ENCODE assay signal across 11 cellular contexts in the genomic region with DNA sequence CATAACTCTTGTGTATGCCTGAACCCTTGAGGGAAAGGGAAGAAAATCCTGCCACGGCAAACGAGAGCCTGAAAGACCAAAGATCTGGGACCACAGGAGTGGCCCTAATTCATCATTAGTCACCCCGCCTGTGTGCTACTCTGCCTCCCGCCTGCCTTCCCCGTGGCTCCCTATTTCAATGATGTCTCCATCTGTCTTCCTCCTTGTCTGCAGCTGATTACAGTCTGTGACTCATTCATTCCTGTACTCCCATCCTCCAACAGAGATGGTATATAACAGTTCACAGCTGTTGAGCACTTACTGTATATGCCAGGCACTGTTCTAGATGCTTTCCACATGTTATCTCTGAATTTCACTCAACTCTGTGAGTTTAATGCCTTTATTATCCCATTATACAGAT.
DNase-seq lines count a peak whose midpoint lies in the region; ATAC-seq and TF ChIP-seq lines count a peak whose summit lies in the region.
"Had no signal": no experiment of that assay in that cellular context is flagged by ENCODE, and none has a peak within 500 bp of the region (broad histone marks: within the 10 kb centered on the region; RNA-seq: fewer than 3 reads in every experiment).

No MANE protein-coding gene starts in this region.

- no peak for ATAC-seq in GM19328 (IDR thresholded peaks at IDR 0.05; ENCODE audit: unreplicated experiment)
- ATAC-seq in CD4-positive, alpha-beta T cell (ENCODE audit: poor library complexity): no peak

- peak in 2 of 3 experiments; percentile 15 to 64 for DNase-seq in NCI-H1417 (lab: John Stamatoyannopoulos, UW)
- DNase-seq in NCI-H1417 treated with DMSO at 0.1 percent for 48 hours (lab: John Stamatoyannopoulos, UW): no peak
- no peak for DNase-seq in SK-N-MC (ENCODE audit: low read depth, low spot score)
- peak; percentile 12 for DNase-seq in glomerular visceral epithelial cell (ENCODE audit: extremely low spot score)
- DNase-seq in superior temporal gyrus (ENCODE audit: extremely low spot score): peak; percentile 20
- DNase-seq in NOMO-1 treated with DMSO at 0.1 percent for 48 hours (lab: John Stamatoyannopoulos, UW; ENCODE audit: unreplicated experiment): no peak
- no peak for DNase-seq in CD4-positive, alpha-beta T cell
- DNase-seq: activated CD4-positive, alpha-beta T cell treated with anti-CD3 and anti-CD28 coated beads, Interleukin-2, amount 10 ng/mL, durations not matched to agents 24 days and 14 days; AML-193; occipital lobe had no signal

- no peak overlapping the region for H3K9ac ChIP-seq in SK-N-MC (ENCODE audit: insufficient read length)

- no peak overlapping the region for H3K4me3 ChIP-seq in SK-N-MC

- H3K27ac Mint-ChIP-seq in CD4-positive, alpha-beta T cell: no peak overlapping the region
- H3K27ac Mint-ChIP-seq: activated CD4-positive, alpha-beta T cell treated with anti-CD3 and anti-CD28 coated beads, Interleukin-2, amount 10 ng/mL, durations not matched to agents 24 days and 14 days had no signal

- H3K9me3 ChIP-seq in SK-N-MC (ENCODE audit: low read depth, low read length): no peaks in the 10 kb centered on the region
- no peaks in the 10 kb centered on the region for H3K9me3 ChIP-seq in CD4-positive, alpha-beta T cell (ENCODE audit: control insufficient read depth, low read length)

- no peak overlapping the region for H3K4me3 Mint-ChIP-seq in CD4-positive, alpha-beta T cell
- H3K4me3 Mint-ChIP-seq: activated CD4-positive, alpha-beta T cell treated with anti-CD3 and anti-CD28 coated beads, Interleukin-2, amount 10 ng/mL, durations not matched to agents 24 days and 14 days had no signal

- intact Hi-C loops in CD4-positive, alpha-beta T cell (cut with DNase I, micrococcal nuclease): no loop called here

- CTCF ChIA-PET in CD4-positive, alpha-beta T cell (lab: Charles Lee): no interaction called here

- H3K4me1 Mint-ChIP-seq in CD4-positive, alpha-beta T cell (ENCODE audit: low read depth): no peaks in the 10 kb centered on the region
- H3K4me1 Mint-ChIP-seq: activated CD4-positive, alpha-beta T cell treated with anti-CD3 and anti-CD28 coated beads, Interleukin-2, amount 10 ng/mL, durations not matched to agents 24 days and 14 days had no signal

- H3K9me3 Mint-ChIP-seq in CD4-positive, alpha-beta T cell: peaks cover 4% of the 10 kb centered on the region
- H3K9me3 Mint-ChIP-seq: activated CD4-positive, alpha-beta T cell treated with anti-CD3 and anti-CD28 coated beads, Interleukin-2, amount 10 ng/mL, durations not matched to agents 24 days and 14 days had no signal

- POLR2A ChIA-PET in CD4-positive, alpha-beta T cell (lab: Charles Lee): no interaction called here

- H3K27ac ChIP-seq in SK-N-MC: peak overlapping the region; percentile 25; the same call in 1 of the 2 replicates
- no peak overlapping the region for H3K27ac ChIP-seq in CD4-positive, alpha-beta T cell (ENCODE audit: low read depth, low read length)

- H3K36me3 ChIP-seq in SK-N-MC (ENCODE audit: insufficient read depth, low read length): no peaks in the 10 kb centered on the region

- TF ChIP-seq CTCF in CD4-positive, alpha-beta T cell (IDR thresholded peaks at IDR 0.05): no peak

- peaks cover 5% of the 10 kb centered on the region for H3K27me3 Mint-ChIP-seq in CD4-positive, alpha-beta T cell
- H3K27me3 Mint-ChIP-seq: activated CD4-positive, alpha-beta T cell treated with anti-CD3 and anti-CD28 coated beads, Interleukin-2, amount 10 ng/mL, durations not matched to agents 24 days and 14 days had no signal

- no peaks in the 10 kb centered on the region for H3K36me3 Mint-ChIP-seq in CD4-positive, alpha-beta T cell (ENCODE audit: low read depth)

- no peaks in the 10 kb centered on the region for H3K27me3 ChIP-seq in CD4-positive, alpha-beta T cell (ENCODE audit: control insufficient read depth, insufficient read depth, low read length)

Comparison
In these comparisons a context has a peak if more than half of its experiments do, and no peak if none do; other contexts are left out.
1. DNase-seq: peak in NCI-H1417 (2 of 3), glomerular visceral epithelial cell (single experiment) and superior temporal gyrus (single experiment); none in NCI-H1417 treated with DMSO at 0.1 percent for 48 hours (single experiment), SK-N-MC (single experiment), NOMO-1 treated with DMSO at 0.1 percent for 48 hours (single experiment) and CD4-positive, alpha-beta T cell (0 of 10).